8 cellular contexts compared by ENCODE assay signal in the genomic region with DNA sequence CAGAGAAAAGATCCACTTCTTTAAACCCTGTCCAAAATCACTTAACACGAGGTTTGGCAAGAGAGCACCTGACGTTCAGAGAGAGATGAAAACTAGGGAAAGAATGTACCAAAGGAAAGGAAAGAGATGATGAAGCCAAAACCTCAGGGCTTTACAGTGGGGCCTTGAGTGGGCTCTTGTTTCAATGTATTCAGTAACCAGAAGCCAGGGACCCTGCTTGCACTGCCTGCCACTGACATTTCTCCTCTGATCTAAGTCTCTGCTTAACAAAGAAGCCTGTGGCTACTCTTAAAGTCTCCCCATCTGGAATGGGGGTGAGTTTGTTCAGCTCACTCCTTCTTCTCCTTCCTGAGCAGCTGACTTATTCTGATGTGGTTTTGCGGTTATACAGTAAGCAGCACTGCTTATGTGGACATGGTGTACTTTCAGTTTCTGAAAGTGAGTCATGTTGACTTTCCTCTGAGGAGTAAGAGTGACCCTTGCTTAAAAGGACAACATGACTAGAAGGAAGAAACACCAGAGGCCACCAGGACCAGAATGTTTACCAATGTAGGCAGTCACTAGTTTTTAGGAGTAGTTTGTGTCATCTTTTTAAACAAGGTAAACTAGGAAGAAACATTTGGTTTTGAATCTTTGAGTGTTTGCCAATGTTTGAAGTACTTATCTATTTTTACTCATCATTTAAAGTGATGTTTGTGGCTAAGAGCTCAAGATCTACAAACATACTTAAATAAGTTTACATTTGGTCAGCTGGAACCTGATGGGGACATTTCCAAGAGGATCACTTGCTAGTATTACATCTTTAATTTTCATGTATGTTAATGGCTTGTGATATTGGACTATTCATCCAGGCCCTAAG.
DNase-seq lines count a peak whose midpoint lies in the region; ATAC-seq and TF ChIP-seq lines count a peak whose summit lies in the region.

No MANE protein-coding gene starts in this region.

- H3K27me3 ChIP-seq in esophagus (ENCODE audit: control insufficient read depth in 1 of 2, insufficient read depth in 2 of 2, low read length in 2 of 2), result no peaks in the 10 kb centered on the region
- H3K27me3 ChIP-seq in prostate gland (replicated peaks; ENCODE audit: insufficient read depth), result no peaks in the 10 kb centered on the region
- no peaks in the 10 kb centered on the region for H3K27me3 ChIP-seq in dorsolateral prefrontal cortex

- H3K4me1 Mint-ChIP-seq in T-helper 17 cell, result peaks cover 31% of the 10 kb centered on the region

- H3K36me3 ChIP-seq in esophagus (ENCODE audit: control insufficient read depth in 2 of 2, insufficient read depth in 2 of 2, low read length in 1 of 2) (no peaks in the 10 kb centered on the region), prostate gland (no peaks in the 10 kb centered on the region)

- peak overlapping the region; percentile 76 for H3K27ac Mint-ChIP-seq in T-helper 17 cell

- DNase-seq in GM03348 (ENCODE audit: low spot score), result peak; percentile 85
- DNase-seq in T-helper 17 cell, result no peak
- DNase-seq in prostate gland (ENCODE audit: low spot score), result peak; percentile 24
- DNase-seq in NCI-H446 treated with DMSO at 0.1 percent for 48 hours (lab: John Stamatoyannopoulos, UW), result no peak
- DNase-seq in dorsolateral prefrontal cortex, result no peak

- H3K4me3 ChIP-seq in esophagus (ENCODE audit: low read depth in 1 of 2, low read length in 2 of 2) (no peak overlapping the region), prostate gland (no peak overlapping the region), dorsolateral prefrontal cortex (no peak overlapping the region)

- no peaks in the 10 kb centered on the region for H3K36me3 Mint-ChIP-seq in T-helper 17 cell (ENCODE audit: low read depth)

- intact Hi-C loops in prostate gland (cut with DNase I), result loop anchor here (5.0 to 10.0 kb wide), 3 partner anchors 78 to 1078 kb away; a partner anchor contains a TSS
- intact Hi-C loops in dorsolateral prefrontal cortex (cut with DNase I), result loop anchor here in 1 of 2 donors (10.0 kb wide), 1 partner anchor 458 kb away; a partner anchor contains a TSS

- peaks cover 3% of the 10 kb centered on the region for H3K27me3 Mint-ChIP-seq in T-helper 17 cell

- WGBS in esophagus, 2 donors, result 41 to 45% methylated on average over 3 of the region's 3 CpGs
- 16% methylated on average over 3 of the region's 3 CpGs for WGBS in prostate gland

- H3K4me1 ChIP-seq in esophagus (ENCODE audit: control insufficient read depth in 2 of 2, insufficient read depth in 2 of 2, low read length in 1 of 2), result peaks cover 0 to 2% of the 10 kb centered on the region in 2 donors
- no peaks in the 10 kb centered on the region for H3K4me1 ChIP-seq in prostate gland (replicated peaks)

- TF ChIP-seq POLR2A in prostate gland (IDR thresholded peaks at IDR 0.05), result no peak

- peak in 1 of 4 experiments; percentile 29 for TF ChIP-seq CTCF in prostate gland (IDR thresholded peaks at IDR 0.05)
- no peak for TF ChIP-seq CTCF in dorsolateral prefrontal cortex (IDR thresholded peaks at IDR 0.05 in 54 of 56, conservative IDR thresholded peaks at IDR 0.05 in 2 of 56; ENCODE audit: low read depth in 1 of 56, partially characterized antibody in 56 of 56)

- ATAC-seq in GM21390 (IDR thresholded peaks at IDR 0.05; ENCODE audit: unreplicated experiment) (peak; percentile 86), HG03575 (IDR thresholded peaks at IDR 0.05; ENCODE audit: extremely low read depth, insufficient number of reproducible peaks, low FRiP score, unreplicated experiment) (peak; percentile 76), T-helper 17 cell (peak; percentile 89)

- H3K27ac ChIP-seq in esophagus (ENCODE audit: low read depth in 2 of 2, low read length in 1 of 2), result peak overlapping the region; percentile 46 to 55
- peak overlapping the region; percentile 60 to 61 for H3K27ac ChIP-seq in prostate gland
- H3K27ac ChIP-seq in dorsolateral prefrontal cortex, result no peak overlapping the region

- peak overlapping the region; percentile 77 for H3K4me3 Mint-ChIP-seq in T-helper 17 cell

- H3K9me3 ChIP-seq in T-helper 17 cell (ENCODE audit: control insufficient read depth, low read length, poor library complexity, severe bottlenecking) (no peaks in the 10 kb centered on the region), esophagus (ENCODE audit: control insufficient read depth in 2 of 2, insufficient read depth in 1 of 2, low read depth in 1 of 2, low read length in 1 of 2) (no peaks in the 10 kb centered on the region), prostate gland (no peaks in the 10 kb centered on the region)

Comparison
In these comparisons a context has a peak if more than half of its experiments do, and no peak if none do; other contexts are left out.
1. DNase-seq: peak in GM03348 (single experiment) and prostate gland (single experiment); none in T-helper 17 cell (0 of 3), NCI-H446 treated with DMSO at 0.1 percent for 48 hours (single experiment) and dorsolateral prefrontal cortex (0 of 10).
2. H3K27ac ChIP-seq: peak in esophagus (2 of 2) and prostate gland (2 of 2); none in dorsolateral prefrontal cortex (0 of 59).
3. Peak in every context shown above with its lines, with median percentiles within 50 percentile points of each other: ATAC-seq.